Comparison of ENCODE assay signal across 12 cellular contexts in genomic region chr18:58567453-58568196, GRCh38.
A peak's percentile ranks its signal among the peaks of the same experiment; 100 is the strongest.
DNase-seq lines count a peak whose midpoint lies in the region; ATAC-seq and TF ChIP-seq lines count a peak whose summit lies in the region.
"Had no signal": no experiment of that assay in that cellular context is flagged by ENCODE, and none has a peak within 500 bp of the region (broad histone marks: within the 10 kb centered on the region; RNA-seq: fewer than 3 reads in every experiment).

No MANE protein-coding gene starts in this region.

- H3K9ac ChIP-seq in skeletal muscle tissue (ENCODE audit: low read depth in 1 of 3, low read length in 3 of 3) = no peak overlapping the region
- H3K9ac ChIP-seq: parathyroid adenoma had no signal

- DNase-seq in HCEC 1CT = peak; percentile 94
- DNase-seq in astrocyte of the hippocampus (ENCODE audit: low read depth, low spot score) = peak; percentile 94
- no peak for DNase-seq in right atrium auricular region (ENCODE audit: low spot score)
- DNase-seq in NCI-H82 treated with DMSO at 0.1 percent for 48 hours (lab: John Stamatoyannopoulos, UW; ENCODE audit: unreplicated experiment) = no peak
- no peak for DNase-seq in HK-2 (ENCODE audit: unreplicated experiment)
- no peak for DNase-seq in activated CD4-positive, alpha-beta memory T cell treated with anti-CD3 and anti-CD28 coated beads, Interleukin-2, amount 10 ng/mL, durations not matched to agents 7 days and 5 days
- DNase-seq: activated CD4-positive, alpha-beta T cell treated with anti-CD3 and anti-CD28 coated beads, Interleukin-2, amount 50 U/mL, for 1 hour; NCI-H1105 treated with DMSO at 0.1 percent for 48 hours; Peyer's patch had no signal

- peaks cover 0 to 15% of the 10 kb centered on the region in 2 donors for H3K4me1 ChIP-seq in right atrium auricular region
- H3K4me1 ChIP-seq in skeletal muscle tissue (ENCODE audit: control insufficient read depth in 3 of 3, insufficient read depth in 3 of 3, low read length in 3 of 3) = peaks cover 39 to 44% (median 42%) of the 10 kb centered on the region in 3 donors
- H3K4me1 ChIP-seq: parathyroid adenoma, Peyer's patch had no signal

- H3K36me3 Mint-ChIP-seq in activated CD4-positive, alpha-beta memory T cell treated with anti-CD3 and anti-CD28 coated beads, Interleukin-2, amount 10 ng/mL, durations not matched to agents 7 days and 5 days (ENCODE audit: low read depth) = no peaks in the 10 kb centered on the region

- no peak for TF ChIP-seq CTCF in right atrium auricular region (IDR thresholded peaks at IDR 0.05)

- no peak for ATAC-seq in GM21619 (IDR thresholded peaks at IDR 0.05; ENCODE audit: unreplicated experiment)

- POLR2A ChIA-PET in activated CD4-positive, alpha-beta memory T cell treated with anti-CD3 and anti-CD28 coated beads, Interleukin-2, amount 10 ng/mL, durations not matched to agents 7 days and 5 days (lab: Charles Lee) = no interaction called here

- peak overlapping the region; percentile 57 to 83 for H3K27ac ChIP-seq in right atrium auricular region
- peak overlapping the region; percentile 65 for H3K27ac ChIP-seq in skeletal muscle tissue (ENCODE audit: low read depth, low read length)
- H3K27ac ChIP-seq: parathyroid adenoma, Peyer's patch had no signal

- H3K27me3 Mint-ChIP-seq in activated CD4-positive, alpha-beta memory T cell treated with anti-CD3 and anti-CD28 coated beads, Interleukin-2, amount 10 ng/mL, durations not matched to agents 7 days and 5 days = no peaks in the 10 kb centered on the region

- H3K9me3 Mint-ChIP-seq in activated CD4-positive, alpha-beta memory T cell treated with anti-CD3 and anti-CD28 coated beads, Interleukin-2, amount 10 ng/mL, durations not matched to agents 7 days and 5 days = no peaks in the 10 kb centered on the region

- H3K27me3 ChIP-seq in right atrium auricular region (no peaks in the 10 kb centered on the region), skeletal muscle tissue (ENCODE audit: control insufficient read depth in 3 of 3, insufficient read depth in 3 of 3, low read length in 3 of 3) (no peaks in the 10 kb centered on the region)
- H3K27me3 ChIP-seq: Peyer's patch had no signal

- H3K27ac Mint-ChIP-seq in activated CD4-positive, alpha-beta memory T cell treated with anti-CD3 and anti-CD28 coated beads, Interleukin-2, amount 10 ng/mL, durations not matched to agents 7 days and 5 days = no peak overlapping the region

- H3K36me3 ChIP-seq in right atrium auricular region (no peaks in the 10 kb centered on the region), skeletal muscle tissue (ENCODE audit: control insufficient read depth in 3 of 3, insufficient read depth in 3 of 3, low read length in 3 of 3) (peaks cover 0 to under 1% (median 0%) of the 10 kb centered on the region in 3 donors)
- H3K36me3 ChIP-seq: Peyer's patch had no signal

- peaks cover 11% of the 10 kb centered on the region for H3K4me1 Mint-ChIP-seq in activated CD4-positive, alpha-beta memory T cell treated with anti-CD3 and anti-CD28 coated beads, Interleukin-2, amount 10 ng/mL, durations not matched to agents 7 days and 5 days

- no peak overlapping the region for H3K4me3 Mint-ChIP-seq in activated CD4-positive, alpha-beta memory T cell treated with anti-CD3 and anti-CD28 coated beads, Interleukin-2, amount 10 ng/mL, durations not matched to agents 7 days and 5 days

- H3K9me3 ChIP-seq in right atrium auricular region (no peaks in the 10 kb centered on the region), skeletal muscle tissue (ENCODE audit: control insufficient read depth in 3 of 3, low read length in 3 of 3) (no peaks in the 10 kb centered on the region)
- H3K9me3 ChIP-seq: Peyer's patch had no signal

- no peak overlapping the region for H3K4me3 ChIP-seq in right atrium auricular region
- no peak overlapping the region for H3K4me3 ChIP-seq in skeletal muscle tissue (ENCODE audit: low read length in 3 of 3)
- H3K4me3 ChIP-seq: Peyer's patch had no signal

- CTCF ChIA-PET in activated CD4-positive, alpha-beta memory T cell treated with anti-CD3 and anti-CD28 coated beads, Interleukin-2, amount 10 ng/mL, durations not matched to agents 7 days and 5 days (lab: Charles Lee) = no interaction called here

Comparison
In these comparisons a context has a peak if more than half of its experiments do, and no peak if none do; other contexts are left out.
1. DNase-seq: peak in HCEC 1CT (single experiment) and astrocyte of the hippocampus (single experiment); none in right atrium auricular region (single experiment), NCI-H82 treated with DMSO at 0.1 percent for 48 hours (single experiment), HK-2 (single experiment) and activated CD4-positive, alpha-beta memory T cell treated with anti-CD3 and anti-CD28 coated beads, Interleukin-2, amount 10 ng/mL, durations not matched to agents 7 days and 5 days (single experiment).